In genomic region chr22:31020334-31020733, GRCh38 we compare ENCODE assay signal across 1 cellular context.
TF ChIP-seq lines count a peak whose summit lies in the region.

No MANE protein-coding gene starts in this region.

TF ChIP-seq in GM23338, 12 proteins besides CTCF, POLR2A, EP300 and RAD21 (continued from another document):
- TF ChIP-seq ZNF462 (CRISPR knock-in tag; IDR thresholded peaks at IDR 0.05): peak; percentile 86
